ENCODE assay signal across 1 cellular context in the genomic region with DNA sequence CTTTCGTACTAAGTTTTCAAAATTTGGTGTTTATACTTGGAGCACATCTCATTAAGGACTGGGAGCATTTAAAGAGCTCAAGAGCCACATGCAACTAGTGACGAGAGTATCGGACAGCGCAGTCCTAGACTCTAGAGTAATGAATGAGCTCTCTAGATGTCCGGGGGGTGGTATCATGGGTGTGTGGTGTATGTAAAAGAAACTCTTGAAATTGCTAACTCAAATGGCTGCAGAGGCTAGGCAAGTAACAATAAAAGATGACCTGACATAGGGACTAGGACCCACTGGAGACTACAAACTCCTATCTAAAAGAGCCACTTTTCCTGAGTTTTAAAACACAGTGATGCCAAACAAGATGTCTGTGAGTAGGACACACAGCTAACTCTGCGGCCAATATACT.
A peak's percentile ranks its signal among the peaks of the same experiment; 100 is the strongest.
TF ChIP-seq lines count a peak whose summit lies in the region.

No MANE protein-coding gene starts in this region.

TF ChIP-seq in HEK293, 187 proteins besides CTCF, POLR2A, EP300 and RAD21 (continued from another document):
- TF ChIP-seq, protein P1, sequence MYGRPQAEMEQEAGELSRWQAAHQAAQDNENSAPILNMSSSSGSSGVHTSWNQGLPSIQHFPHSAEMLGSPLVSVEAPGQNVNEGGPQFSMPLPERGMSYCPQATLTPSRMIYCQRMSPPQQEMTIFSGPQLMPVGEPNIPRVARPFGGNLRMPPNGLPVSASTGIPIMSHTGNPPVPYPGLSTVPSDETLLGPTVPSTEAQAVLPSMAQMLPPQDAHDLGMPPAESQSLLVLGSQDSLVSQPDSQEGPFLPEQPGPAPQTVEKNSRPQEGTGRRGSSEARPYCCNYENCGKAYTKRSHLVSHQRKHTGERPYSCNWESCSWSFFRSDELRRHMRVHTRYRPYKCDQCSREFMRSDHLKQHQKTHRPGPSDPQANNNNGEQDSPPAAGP (tag by site-specific recombination; IDR thresholded peaks at IDR 0.05) = no peak
- 0 out of 2 replicates have a peak, but pooled peaks have one; percentile 24 for TF ChIP-seq SCRT2 (tag by site-specific recombination; IDR thresholded peaks at IDR 0.05)
